36 cellular contexts compared by ENCODE assay signal in genomic region chr13:96273196-96273595, GRCh38.
"Had no signal": no experiment of that assay in that cellular context is flagged by ENCODE, and none has a peak within 500 bp of the region (broad histone marks: within the 10 kb centered on the region; RNA-seq: fewer than 3 reads in every experiment).

No MANE protein-coding gene starts in this region.

- H3K36me3 ChIP-seq: adrenal gland, brain microvascular endothelial cell, breast epithelium had no signal

- H3K4me3 ChIP-seq: adrenal gland, body of pancreas, breast epithelium had no signal

- H3K9me3 Mint-ChIP-seq: activated CD4-positive, alpha-beta T cell treated with anti-CD3 and anti-CD28 coated beads, Interleukin-2, amount 10 ng/mL, durations not matched to agents 24 days and 14 days; activated naive CD4-positive, alpha-beta T cell treated with anti-CD3 and anti-CD28 coated beads for 36 hours; activated T-helper 1 cell treated with anti-CD3 and anti-CD28 coated beads, Interleukin-12 subunit alpha, Interleukin-12 subunit beta, Interleukin-2, Interleukin-4 antibody, amounts not matched to agents 30 ng/mL and 10 ng/mL and 1 ng/mL, durations not matched to agents 14 hours and 24 hours and 36 hours had no signal

- H3K27ac ChIP-seq: adrenal gland, body of pancreas, brain microvascular endothelial cell, breast epithelium, VCaP had no signal

- FAIRE-seq: astrocyte, colon, TTC549 had no signal

- DNase-seq: activated B cell treated with CpG ODN at 0.5 μM for 24 hours; activated CD4-positive, alpha-beta memory T cell treated with anti-CD3 and anti-CD28 coated beads for 36 hours; activated CD4-positive, alpha-beta T cell treated with anti-CD3 and anti-CD28 coated beads for 4 hours; activated CD4-positive, alpha-beta T cell treated with anti-CD3 and anti-CD28 coated beads, Interleukin-2, amount 10 ng/mL, durations not matched to agents 24 days and 14 days; activated CD4-positive, alpha-beta T cell treated with anti-CD3 and anti-CD28 coated beads, Interleukin-2, amount 50 U/mL, for 1 hour; activated CD4-positive, alpha-beta T cell treated with anti-CD3 and anti-CD28 coated beads, Interleukin-2, amount 50 U/mL, for 4 hours; activated CD4-positive, CD25-positive, alpha-beta regulatory T cell treated with anti-CD3 and anti-CD28 coated beads, Interleukin-2, amount 50 U/mL, for 72 hours; activated CD8-positive, alpha-beta memory T cell treated with anti-CD3 and anti-CD28 coated beads, Interleukin-2, amount 50 U/mL, for 4 hours; activated CD8-positive, alpha-beta T cell treated with anti-CD3 and anti-CD28 coated beads for 36 hours; activated effector memory CD4-positive, alpha-beta T cell treated with anti-CD3 and anti-CD28 coated beads, Interleukin-2, amount 50 U/mL, for 16 hours; activated gamma-delta T cell treated with Interleukin-2 at 50 U/mL for 16 hours; activated naive CD4-positive, alpha-beta T cell; activated naive CD4-positive, alpha-beta T cell treated with anti-CD3 and anti-CD28 coated beads for 36 hours; activated naive CD4-positive, alpha-beta T cell treated with anti-CD3 and anti-CD28 coated beads, Interleukin-2, amount 50 U/mL, for 16 hours; activated naive CD8-positive, alpha-beta T cell treated with anti-CD3 and anti-CD28 coated beads for 36 hours; activated T-cell treated with anti-CD3 and anti-CD28 coated beads for 4 hours; activated T-cell treated with anti-CD3 and anti-CD28 coated beads, Interleukin-2, amount 50 U/mL, for 1 hour; activated T-cell treated with anti-CD3 and anti-CD28 coated beads, Interleukin-2, amount 50 U/mL, for 4 hours; activated T-cell treated with anti-CD3 and anti-CD28 coated beads, Interleukin-2, amount 50 U/mL, for 72 hours; adrenal gland; amniotic stem cell; aorta; body of pancreas; brain microvascular endothelial cell; central memory CD4-positive, alpha-beta T cell; T-helper 2 cell; T-helper 9 cell had no signal

- H3K27me3 ChIP-seq: adrenal gland, body of pancreas, brain microvascular endothelial cell, breast epithelium had no signal

- ATAC-seq: activated CD8-positive, alpha-beta T cell treated with anti-CD3 and anti-CD28 coated beads for 36 hours; activated naive CD4-positive, alpha-beta T cell treated with anti-CD3 and anti-CD28 coated beads, Interleukin-2, amount 50 U/mL, for 72 hours; activated T-cell treated with anti-CD3 and anti-CD28 coated beads, Interleukin-2, amount 50 U/mL, for 4 hours; activated T-cell treated with anti-CD3 and anti-CD28 coated beads, Interleukin-2, amount 50 U/mL, for 72 hours; activated T-helper 17 cell treated with anti-CD3 and anti-CD28 coated beads, Interleukin-2, amount 50 U/mL, for 72 hours; body of pancreas had no signal

- H3K36me3 Mint-ChIP-seq: activated CD4-positive, alpha-beta memory T cell treated with anti-CD3 and anti-CD28 coated beads for 36 hours; activated naive CD4-positive, alpha-beta T cell treated with anti-CD3 and anti-CD28 coated beads, Interleukin-2, amount 50 U/mL, for 72 hours; activated naive CD8-positive, alpha-beta T cell treated with anti-CD3 and anti-CD28 coated beads for 36 hours had no signal

- H3K4me3 Mint-ChIP-seq: activated B cell treated with CpG ODN at 0.5 μM for 24 hours; activated CD4-positive, alpha-beta memory T cell treated with anti-CD3 and anti-CD28 coated beads for 36 hours; activated CD4-positive, alpha-beta T cell treated with anti-CD3 and anti-CD28 coated beads, Interleukin-2, amount 10 ng/mL, durations not matched to agents 24 days and 14 days; activated CD8-positive, alpha-beta T cell treated with anti-CD3 and anti-CD28 coated beads for 36 hours; activated naive CD4-positive, alpha-beta T cell treated with anti-CD3 and anti-CD28 coated beads for 36 hours; activated naive CD8-positive, alpha-beta T cell treated with anti-CD3 and anti-CD28 coated beads for 36 hours; activated T-cell treated with anti-CD3 and anti-CD28 coated beads, Interleukin-2, amount 50 U/mL, for 4 hours; activated T-cell treated with anti-CD3 and anti-CD28 coated beads, Interleukin-2, amount 50 U/mL, for 72 hours; activated T-helper 1 cell treated with anti-CD3 and anti-CD28 coated beads, Interleukin-12 subunit alpha, Interleukin-12 subunit beta, Interleukin-2, Interleukin-4 antibody, amounts not matched to agents 30 ng/mL and 10 ng/mL and 1 ng/mL, durations not matched to agents 14 hours and 24 hours and 36 hours; activated T-helper 17 cell treated with anti-CD3 and anti-CD28 coated beads, Interleukin-2, amount 50 U/mL, for 72 hours; T-helper 2 cell treated with Interferon-gamma antibody and Interleukin-4, amounts not matched to agents 5 μg/mL and 100 μg/mL, for 36 hours had no signal

- H3K4me1 ChIP-seq: body of pancreas, breast epithelium had no signal

- H3K9me3 ChIP-seq: adrenal gland, body of pancreas, breast epithelium had no signal

- H3K27ac Mint-ChIP-seq: activated B cell treated with CpG ODN at 0.5 μM for 24 hours; activated CD4-positive, alpha-beta memory T cell treated with anti-CD3 and anti-CD28 coated beads for 36 hours; activated CD4-positive, alpha-beta T cell treated with anti-CD3 and anti-CD28 coated beads, Interleukin-2, amount 10 ng/mL, durations not matched to agents 24 days and 14 days; activated CD8-positive, alpha-beta T cell treated with anti-CD3 and anti-CD28 coated beads for 36 hours; activated naive CD4-positive, alpha-beta T cell treated with anti-CD3 and anti-CD28 coated beads for 36 hours; activated naive CD4-positive, alpha-beta T cell treated with anti-CD3 and anti-CD28 coated beads, Interleukin-2, amount 50 U/mL, for 72 hours; activated naive CD8-positive, alpha-beta T cell treated with anti-CD3 and anti-CD28 coated beads for 36 hours; activated T-cell treated with anti-CD3 and anti-CD28 coated beads, Interleukin-2, amount 50 U/mL, for 72 hours; activated T-helper 1 cell treated with anti-CD3 and anti-CD28 coated beads, Interleukin-12 subunit alpha, Interleukin-12 subunit beta, Interleukin-2, Interleukin-4 antibody, amounts not matched to agents 30 ng/mL and 10 ng/mL and 1 ng/mL, durations not matched to agents 14 hours and 24 hours and 36 hours; activated T-helper 17 cell treated with anti-CD3 and anti-CD28 coated beads, Interleukin-2, amount 50 U/mL, for 72 hours; T-helper 2 cell treated with Interferon-gamma antibody and Interleukin-4, amounts not matched to agents 5 μg/mL and 100 μg/mL, for 36 hours had no signal

- H3K27me3 Mint-ChIP-seq: activated B cell treated with CpG ODN at 0.5 μM for 24 hours; activated CD4-positive, alpha-beta memory T cell treated with anti-CD3 and anti-CD28 coated beads for 36 hours; activated CD4-positive, alpha-beta T cell treated with anti-CD3 and anti-CD28 coated beads, Interleukin-2, amount 10 ng/mL, durations not matched to agents 24 days and 14 days; activated CD8-positive, alpha-beta T cell treated with anti-CD3 and anti-CD28 coated beads for 36 hours; activated naive CD8-positive, alpha-beta T cell treated with anti-CD3 and anti-CD28 coated beads for 36 hours; activated T-helper 17 cell treated with anti-CD3 and anti-CD28 coated beads, Interleukin-2, amount 50 U/mL, for 72 hours had no signal

- H3K4me1 Mint-ChIP-seq: activated B cell treated with CpG ODN at 0.5 μM for 24 hours; activated CD4-positive, alpha-beta T cell treated with anti-CD3 and anti-CD28 coated beads, Interleukin-2, amount 10 ng/mL, durations not matched to agents 24 days and 14 days; activated naive CD8-positive, alpha-beta T cell treated with anti-CD3 and anti-CD28 coated beads for 36 hours; activated T-helper 17 cell treated with anti-CD3 and anti-CD28 coated beads, Interleukin-2, amount 50 U/mL, for 72 hours had no signal
